13 cellular contexts compared by ENCODE assay signal in the genomic region with DNA sequence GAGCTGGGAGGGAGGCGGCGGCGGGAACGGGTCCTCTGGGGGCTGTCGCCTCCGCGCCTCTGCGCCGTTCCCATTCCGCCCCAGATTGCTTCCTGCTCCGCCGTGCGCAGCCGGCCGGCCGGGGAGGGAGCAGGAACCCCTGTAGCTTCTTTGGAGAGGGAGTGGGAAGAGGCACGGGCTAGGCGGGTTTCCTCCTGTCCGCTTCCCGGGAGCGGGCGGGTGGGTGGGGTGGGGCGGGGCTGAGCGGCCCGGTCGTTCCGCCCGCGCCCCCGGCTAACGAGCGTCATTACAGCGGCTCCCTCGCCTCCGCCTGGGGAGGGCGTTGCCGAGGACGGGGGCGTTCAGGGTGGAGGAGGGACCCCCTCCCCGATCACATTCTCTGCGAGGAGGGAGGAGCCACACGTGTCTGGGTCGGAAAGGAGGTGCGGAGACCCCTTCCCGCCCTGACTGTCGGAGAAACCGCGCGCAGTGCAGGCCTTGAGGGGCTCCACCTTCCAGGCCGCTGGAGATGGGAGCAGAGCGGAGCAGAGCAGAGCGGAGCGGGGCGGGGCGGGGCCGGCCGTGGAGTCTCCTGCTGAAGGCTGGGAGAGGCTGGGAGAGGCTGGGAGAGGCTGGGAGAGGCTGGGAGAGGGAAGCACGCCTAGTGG. TPM values are rescaled to one million over a fixed set of nuclear protein-coding genes. Genes with fewer than 3 reads are reported as not detected.
DNase-seq lines count a peak whose midpoint lies in the region; ATAC-seq, FAIRE-seq and TF ChIP-seq lines count a peak whose summit lies in the region.
"Had no signal": no experiment of that assay in that cellular context is flagged by ENCODE, and none has a peak within 500 bp of the region (broad histone marks: within the 10 kb centered on the region; RNA-seq: fewer than 3 reads in every experiment).

No MANE protein-coding gene starts in this region.

- FAIRE-seq in astrocyte (lab: Jason Lieb, UNC): no peak
- FAIRE-seq: pancreas had no signal

- WGBS in trophoblast cell (ENCODE audit: extremely low coverage, insufficient coverage, insufficient read length): no CpG with 5 or more reads among the region's 58 CpGs

- peak; percentile 64 for DNase-seq in AG08396 (ENCODE audit: low spot score)
- DNase-seq in astrocyte (ENCODE audit: low read depth): no peak
- DNase-seq in left ventricle myocardium superior: no peak
- peak in 1 of 2 donors; percentile 24 for DNase-seq in trophoblast cell
- DNase-seq in GM19238 (ENCODE audit: insufficient read length, low spot score): no peak
- no peak for DNase-seq in NCI-H1048 (lab: John Stamatoyannopoulos, UW)
- DNase-seq in islet precursor cell: no peak
- DNase-seq in NCI-H1694 treated with DMSO at 0.1 percent for 48 hours (lab: John Stamatoyannopoulos, UW): no peak
- DNase-seq: activated gamma-delta T cell, NCI-H446 had no signal

- H4K91ac ChIP-seq in trophoblast cell (ENCODE audit: low read depth, low read length): no peak overlapping the region

- no peak for TF ChIP-seq CTCF in astrocyte (IDR thresholded peaks at IDR 0.05; ENCODE audit: insufficient read depth, low read depth, low read length)

- intact Hi-C loops in left ventricle myocardium superior (cut with micrococcal nuclease): loop anchor here (5.0 kb wide), 1 partner anchor 46 kb away; no protein-coding TSS in a partner anchor

- peaks cover 67% of the 10 kb centered on the region for H4K20me1 ChIP-seq in astrocyte (ENCODE audit: insufficient read depth, low read length)

- peak overlapping the region; percentile 50 for H3K4me3 ChIP-seq in astrocyte (ENCODE audit: insufficient read depth, low read depth, low read length)
- H3K4me3 ChIP-seq in trophoblast cell (ENCODE audit: low read depth, low read length): peak overlapping the region; percentile 45

- no peak overlapping the region for H3K23ac ChIP-seq in trophoblast cell (ENCODE audit: low read length)

- no peak overlapping the region for H3K4ac ChIP-seq in trophoblast cell (ENCODE audit: low read depth, low read length)

- peak; percentile 33 for ATAC-seq in left ventricle myocardium superior

- H2BK120ac ChIP-seq in trophoblast cell (ENCODE audit: insufficient read depth, low read length, poor library complexity): no peak overlapping the region

- H2AFZ ChIP-seq in astrocyte (ENCODE audit: low read depth, low read length) (peak overlapping the region; percentile 41), trophoblast cell (ENCODE audit: insufficient read depth, low read length, poor library complexity) (no peak overlapping the region)

- H3K79me2 ChIP-seq in astrocyte (ENCODE audit: insufficient read depth, low read length) (no peaks in the 10 kb centered on the region), trophoblast cell (ENCODE audit: control insufficient read depth, insufficient read depth, low read length, poor library complexity) (no peaks in the 10 kb centered on the region)

- H3K4me2 ChIP-seq in astrocyte (ENCODE audit: low read length) (peak overlapping the region; percentile 91), trophoblast cell (ENCODE audit: low read length) (peak overlapping the region; percentile 75)

- peak overlapping the region; percentile 25 for H3K18ac ChIP-seq in trophoblast cell (ENCODE audit: low read length)

- H3K27me3 ChIP-seq in astrocyte (ENCODE audit: insufficient read depth, low read length) (no peaks in the 10 kb centered on the region), trophoblast cell (ENCODE audit: insufficient read depth, low read length) (no peaks in the 10 kb centered on the region)
- H3K27me3 ChIP-seq: pancreas had no signal

- H3K79me1 ChIP-seq in trophoblast cell (ENCODE audit: low read length): peaks cover 2% of the 10 kb centered on the region

- H3K27me3 Mint-ChIP-seq in astrocyte (ENCODE audit: low read depth, unreplicated experiment): no peaks in the 10 kb centered on the region

- H3K4me1 Mint-ChIP-seq in astrocyte (ENCODE audit: low read depth, unreplicated experiment): peaks cover 9% of the 10 kb centered on the region

- H3K9ac ChIP-seq in astrocyte (ENCODE audit: low read length) (peak overlapping the region; percentile 14), trophoblast cell (ENCODE audit: low read length) (no peak overlapping the region)

- peak overlapping the region; percentile 8 for H3K4me3 Mint-ChIP-seq in astrocyte (ENCODE audit: unreplicated experiment)

- H2BK12ac ChIP-seq in trophoblast cell (ENCODE audit: low read length): no peak overlapping the region

- no peak overlapping the region for H4K12ac ChIP-seq in trophoblast cell (ENCODE audit: low read depth, low read length)

- H2AK5ac ChIP-seq in trophoblast cell (ENCODE audit: low read length): no peak overlapping the region

- no peak overlapping the region for H3K27ac ChIP-seq in astrocyte (ENCODE audit: low read depth, low read length)
- H3K27ac ChIP-seq in trophoblast cell (ENCODE audit: low read depth, low read length): no peak overlapping the region
- H3K27ac ChIP-seq: pancreas had no signal

- H3K9me3 ChIP-seq in astrocyte (ENCODE audit: insufficient read depth, low read depth, low read length) (no peaks in the 10 kb centered on the region), trophoblast cell (ENCODE audit: insufficient read depth, low read depth, low read length) (peaks cover 2% of the 10 kb centered on the region)
- H3K9me3 ChIP-seq: pancreas had no signal

- H2BK5ac ChIP-seq in trophoblast cell (ENCODE audit: low read depth, low read length, poor library complexity): no peak overlapping the region

- H3K4me1 ChIP-seq in astrocyte (ENCODE audit: insufficient read depth, low read length) (peaks cover 7% of the 10 kb centered on the region), trophoblast cell (ENCODE audit: control insufficient read depth in 1 of 2, insufficient read depth in 2 of 2, low read length in 2 of 2) (peaks cover 14 to 18% of the 10 kb centered on the region in 2 experiments)
- H3K4me1 ChIP-seq: pancreas had no signal

- peaks cover 22% of the 10 kb centered on the region for H3K36me3 Mint-ChIP-seq in astrocyte (ENCODE audit: low read depth, unreplicated experiment)

- H3K27ac Mint-ChIP-seq in astrocyte (ENCODE audit: unreplicated experiment): no peak overlapping the region

- peaks cover 13% of the 10 kb centered on the region for H3K36me3 ChIP-seq in astrocyte (ENCODE audit: insufficient read depth, low read length)
- H3K36me3 ChIP-seq in trophoblast cell (ENCODE audit: control insufficient read depth in 1 of 2, insufficient read depth in 2 of 2, low read length in 2 of 2): peaks cover 86 to 87% of the 10 kb centered on the region in 2 experiments

- no peak overlapping the region for H3K14ac ChIP-seq in trophoblast cell (ENCODE audit: low read length)

- H3K9me3 Mint-ChIP-seq in astrocyte (ENCODE audit: unreplicated experiment): no peaks in the 10 kb centered on the region

- H4K8ac ChIP-seq in trophoblast cell (ENCODE audit: low read depth, low read length): no peak overlapping the region

RNA-seq across cellular contexts. Expression of gene AGAP3, which starts 39.7 kb away (rescaled TPM):
- total RNA-seq in astrocyte (123 and 156 TPM in 2 replicates), left ventricle myocardium superior (69.7 TPM)
- 91.1 and 102 TPM in 2 replicates for polyA plus RNA-seq in trophoblast cell (2013)

RNA-seq across cellular contexts. Expression of gene GBX1, which starts 41.5 kb away (rescaled TPM):
- total RNA-seq in astrocyte (not detected in 2 replicates), left ventricle myocardium superior (1.5 TPM)
- polyA plus RNA-seq in trophoblast cell (2013): not detected in 2 replicates
- total RNA-seq: H4; pancreas; T-helper 2 cell treated with Interferon-gamma antibody and Interleukin-4, amounts not matched to agents 100 ng/mL and 5 ng/mL, for 36 hours had no signal
- polyA plus RNA-seq: pancreas had no signal

RNA-seq across cellular contexts. Expression of gene TMUB1, which starts 42.7 kb away (rescaled TPM):
- total RNA-seq in astrocyte (42.9 and 44.9 TPM in 2 replicates), left ventricle myocardium superior (38.7 TPM)
- 82.7 and 85.1 TPM in 2 replicates for polyA plus RNA-seq in trophoblast cell (2013)

RNA-seq across cellular contexts. Expression of gene FASTK, which starts 45.3 kb away (rescaled TPM):
- total RNA-seq in astrocyte (56.1 and 61.6 TPM in 2 replicates), left ventricle myocardium superior (79.4 TPM)
- polyA plus RNA-seq in trophoblast cell (2013): 59.7 and 61.2 TPM in 2 replicates
